ENCODE assay signal across 1 cellular context in genomic region chr3:57971975-57972374, GRCh38.
TF ChIP-seq lines count a peak whose summit lies in the region.

No MANE protein-coding gene starts in this region.

TF ChIP-seq in H1, 55 proteins besides CTCF, POLR2A, EP300 and RAD21:
- TF ChIP-seq SP1 (IDR thresholded peaks at IDR 0.05; ENCODE audit: low read depth, low read length) (no peak), HDAC6 (IDR thresholded peaks at IDR 0.05; ENCODE audit: low read depth, low read length) (no peak), SP4 (IDR thresholded peaks at IDR 0.05; ENCODE audit: low read length) (no peak), CTBP2 (IDR thresholded peaks at IDR 0.05; ENCODE audit: borderline replicate concordance, insufficient read depth, insufficient read length, low read length) (no peak), E2F6 (IDR thresholded peaks at IDR 0.05) (no peak)
- TF ChIP-seq, protein P1, sequence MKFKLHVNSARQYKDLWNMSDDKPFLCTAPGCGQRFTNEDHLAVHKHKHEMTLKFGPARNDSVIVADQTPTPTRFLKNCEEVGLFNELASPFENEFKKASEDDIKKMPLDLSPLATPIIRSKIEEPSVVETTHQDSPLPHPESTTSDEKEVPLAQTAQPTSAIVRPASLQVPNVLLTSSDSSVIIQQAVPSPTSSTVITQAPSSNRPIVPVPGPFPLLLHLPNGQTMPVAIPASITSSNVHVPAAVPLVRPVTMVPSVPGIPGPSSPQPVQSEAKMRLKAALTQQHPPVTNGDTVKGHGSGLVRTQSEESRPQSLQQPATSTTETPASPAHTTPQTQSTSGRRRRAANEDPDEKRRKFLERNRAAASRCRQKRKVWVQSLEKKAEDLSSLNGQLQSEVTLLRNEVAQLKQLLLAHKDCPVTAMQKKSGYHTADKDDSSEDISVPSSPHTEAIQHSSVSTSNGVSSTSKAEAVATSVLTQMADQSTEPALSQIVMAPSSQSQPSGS (IDR thresholded peaks at IDR 0.05; ENCODE audit: low read length), result no peak
